ENCODE assay signal across 29 cellular contexts in the genomic region with DNA sequence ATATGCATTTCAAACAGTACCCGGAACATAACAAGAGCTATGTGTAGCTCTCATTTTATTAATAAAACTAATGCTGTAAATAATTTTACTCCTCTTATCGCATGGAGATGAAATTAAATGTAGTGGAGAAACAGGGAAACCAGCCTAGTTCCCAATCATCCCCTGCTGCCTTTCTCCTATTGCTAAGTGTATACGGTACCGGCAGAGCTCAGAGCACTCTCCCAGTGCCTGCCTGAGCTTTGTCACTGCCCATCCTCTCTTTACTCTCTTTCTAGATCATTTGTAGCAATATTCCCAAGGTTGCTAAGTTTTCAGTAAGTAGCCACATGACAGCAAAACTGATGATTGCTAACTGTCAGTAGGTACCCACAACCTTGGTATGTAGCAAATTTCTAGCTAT.
"Had no signal": no experiment of that assay in that cellular context is flagged by ENCODE, and none has a peak within 500 bp of the region (broad histone marks: within the 10 kb centered on the region; RNA-seq: fewer than 3 reads in every experiment).

No MANE protein-coding gene starts in this region.

- H3K36me3 Mint-ChIP-seq: activated naive CD8-positive, alpha-beta T cell had no signal

- DNase-seq: activated CD4-positive, alpha-beta T cell treated with anti-CD3 and anti-CD28 coated beads for 48 hours; activated CD4-positive, alpha-beta T cell treated with anti-CD3 and anti-CD28 coated beads, Interleukin-2, amount 50 U/mL, for 1 hour; activated CD4-positive, alpha-beta T cell treated with anti-CD3 and anti-CD28 coated beads, Interleukin-2, amount 50 U/mL, for 48 hours; activated CD8-positive, alpha-beta memory T cell treated with anti-CD3 and anti-CD28 coated beads for 24 hours; activated CD8-positive, alpha-beta T cell treated with anti-CD3 and anti-CD28 coated beads for 36 hours; activated effector memory CD4-positive, alpha-beta T cell treated with Interleukin-2 at 50 U/mL for 16 hours; activated gamma-delta T cell treated with Interleukin-2 at 50 U/mL for 16 hours; activated naive CD4-positive, alpha-beta T cell treated with anti-CD3 and anti-CD28 coated beads, Interleukin-2, amount 50 U/mL, for 16 hours; activated naive CD4-positive, alpha-beta T cell treated with Interleukin-2 at 50 U/mL for 16 hours; activated T-cell treated with anti-CD3 and anti-CD28 coated beads, Interleukin-2, amount 50 U/mL, for 4 hours; amniotic stem cell; anterior cingulate cortex; brain microvascular endothelial cell; dorsolateral prefrontal cortex; effector memory CD4-positive, alpha-beta T cell; endodermal cell; erythroblast; foreskin keratinocyte; gastrocnemius medialis; glutamatergic neuron; T-helper 2 cell had no signal

- H3K9me3 Mint-ChIP-seq: activated CD8-positive, alpha-beta T cell treated with anti-CD3 and anti-CD28 coated beads for 36 hours; activated T-helper 17 cell treated with anti-CD3 and anti-CD28 coated beads, Interleukin-2, amount 50 U/mL, for 72 hours; endodermal cell had no signal

- H3K4me3 Mint-ChIP-seq: activated CD8-positive, alpha-beta T cell treated with anti-CD3 and anti-CD28 coated beads for 36 hours; activated naive CD8-positive, alpha-beta T cell; activated T-cell treated with anti-CD3 and anti-CD28 coated beads, Interleukin-2, amount 50 U/mL, for 4 hours; activated T-helper 17 cell treated with anti-CD3 and anti-CD28 coated beads, Interleukin-2, amount 50 U/mL, for 72 hours; central memory CD8-positive, alpha-beta T cell; dendritic cell treated with granulocyte-macrophage colony-stimulating factor and Interleukin-4, amounts not matched to agents 40 ng/mL and 50 ng/mL, for 4 days; endodermal cell had no signal

- H3K36me3 ChIP-seq: brain microvascular endothelial cell, esophagus muscularis mucosa, gastrocnemius medialis had no signal

- FAIRE-seq: astrocyte, bronchial epithelial cell had no signal

- H3K27me3 ChIP-seq: brain microvascular endothelial cell, esophagus muscularis mucosa, foreskin keratinocyte, gastrocnemius medialis had no signal

- H3K27ac Mint-ChIP-seq: activated CD8-positive, alpha-beta T cell treated with anti-CD3 and anti-CD28 coated beads for 36 hours; activated naive CD8-positive, alpha-beta T cell; activated T-helper 17 cell treated with anti-CD3 and anti-CD28 coated beads, Interleukin-2, amount 50 U/mL, for 72 hours; dendritic cell treated with granulocyte-macrophage colony-stimulating factor and Interleukin-4, amounts not matched to agents 40 ng/mL and 50 ng/mL, for 4 days; endodermal cell had no signal

- H3K27me3 Mint-ChIP-seq: activated CD8-positive, alpha-beta T cell treated with anti-CD3 and anti-CD28 coated beads for 36 hours; activated naive CD8-positive, alpha-beta T cell; central memory CD8-positive, alpha-beta T cell; dendritic cell treated with granulocyte-macrophage colony-stimulating factor and Interleukin-4, amounts not matched to agents 40 ng/mL and 50 ng/mL, for 4 days had no signal

- H3K4me1 ChIP-seq: foreskin keratinocyte, gastrocnemius medialis had no signal

- ATAC-seq: activated CD8-positive, alpha-beta T cell treated with anti-CD3 and anti-CD28 coated beads for 36 hours; activated T-cell treated with anti-CD3 and anti-CD28 coated beads, Interleukin-2, amount 50 U/mL, for 4 hours; activated T-helper 17 cell treated with anti-CD3 and anti-CD28 coated beads, Interleukin-2, amount 50 U/mL, for 72 hours; foreskin keratinocyte; gastrocnemius medialis had no signal

- H3K4me3 ChIP-seq: coronary artery, dorsolateral prefrontal cortex, esophagus muscularis mucosa, gastrocnemius medialis had no signal

- H3K9me3 ChIP-seq: esophagus muscularis mucosa, gastrocnemius medialis had no signal

- H3K4me1 Mint-ChIP-seq: activated T-helper 17 cell treated with anti-CD3 and anti-CD28 coated beads, Interleukin-2, amount 50 U/mL, for 72 hours; central memory CD8-positive, alpha-beta T cell; endodermal cell had no signal

- H3K27ac ChIP-seq: brain microvascular endothelial cell, coronary artery, dorsolateral prefrontal cortex, esophagus muscularis mucosa, foreskin keratinocyte, gastrocnemius medialis had no signal
